ENCODE assay signal across 1 cellular context in genomic region chr3:41705893-41706292, GRCh38.
A peak's percentile ranks its signal among the peaks of the same experiment; 100 is the strongest.
TF ChIP-seq lines count a peak whose summit lies in the region.

No MANE protein-coding gene starts in this region.

TF ChIP-seq in K562, 482 proteins besides CTCF, POLR2A, EP300 and RAD21 (continued from another document):
- TF ChIP-seq MAX (CRISPR knock-in tag; IDR thresholded peaks at IDR 0.05) (no peak), SMAD4 (CRISPR knock-in tag; conservative IDR thresholded peaks at IDR 0.05) (no peak), MYNN (IDR thresholded peaks at IDR 0.05) (peak; percentile 77), MYNN (CRISPR knock-in tag; IDR thresholded peaks at IDR 0.05) (no peak), ARID1B (IDR thresholded peaks at IDR 0.05) (peak; percentile 64; the same call in 1 of the 2 replicates), PHTF2 (CRISPR knock-in tag; IDR thresholded peaks at IDR 0.05) (no peak), PRDM10 (IDR thresholded peaks at IDR 0.05; ENCODE audit: partially characterized antibody) (no peak), TCF3 (CRISPR knock-in tag; IDR thresholded peaks at IDR 0.05) (peak; percentile 14; the same call in 1 of the 2 replicates), PKNOX1 (IDR thresholded peaks at IDR 0.05) (no peak), SMARCA4 (IDR thresholded peaks at IDR 0.05) (peak; percentile 26; the same call in 1 of the 2 replicates), CHAMP1 (IDR thresholded peaks at IDR 0.05) (no peak), ZNF75A (CRISPR knock-in tag; IDR thresholded peaks at IDR 0.05) (no peak), DPF2 (IDR thresholded peaks at IDR 0.05) (peak; percentile 34; the same call in 1 of the 2 replicates), ZNF143 (CRISPR knock-in tag; IDR thresholded peaks at IDR 0.05) (no peak), GTF3C2 (IDR thresholded peaks at IDR 0.05; ENCODE audit: borderline replicate concordance, extremely low read depth, insufficient read length) (no peak), POU5F1 (IDR thresholded peaks at IDR 0.05; ENCODE audit: borderline replicate concordance, low read depth, low read length, partially characterized antibody) (no peak), OTX1 (CRISPR knock-in tag; IDR thresholded peaks at IDR 0.05) (no peak), TEAD4 (IDR thresholded peaks at IDR 0.05; ENCODE audit: low read length) (peak; percentile 47; the same call in 1 of the 2 replicates), TEAD4 (CRISPR knock-in tag; IDR thresholded peaks at IDR 0.05; ENCODE audit: borderline replicate concordance) (no peak), FOXA1 (IDR thresholded peaks at IDR 0.05; ENCODE audit: borderline replicate concordance) (no peak), MLLT1 (IDR thresholded peaks at IDR 0.05) (no peak), HBP1 (CRISPR knock-in tag; IDR thresholded peaks at IDR 0.05) (no peak), CEBPZ (IDR thresholded peaks at IDR 0.05; ENCODE audit: borderline replicate concordance, low read depth, low read length) (no peak), KAT2B (IDR thresholded peaks at IDR 0.05; ENCODE audit: low read depth, low read length) (no peak), NFIC (IDR thresholded peaks at IDR 0.05) (peak; percentile 32; the same call in 1 of the 2 replicates), JUND (IDR thresholded peaks at IDR 0.05; ENCODE audit: borderline replicate concordance, low read depth, low read length) (no peak; the same call in 1 of the 2 replicates), JUND (tag; IDR thresholded peaks at IDR 0.05; ENCODE audit: borderline replicate concordance, low read depth, low read length) (no peak), NUFIP1 (IDR thresholded peaks at IDR 0.05; ENCODE audit: partially characterized antibody) (no peak), SPI1 (IDR thresholded peaks at IDR 0.05; ENCODE audit: borderline replicate concordance, low read depth, low read length) (0 out of 2 replicates have a peak, but pooled peaks have one; percentile 25), ZNF212 (CRISPR knock-in tag; IDR thresholded peaks at IDR 0.05) (no peak), TBP (optimal IDR thresholded peaks at IDR 0.05; ENCODE audit: low read depth, low read length) (peak; percentile 81), UBTF (IDR thresholded peaks at IDR 0.05; ENCODE audit: borderline replicate concordance in 1 of 2, low read depth in 2 of 2, low read length in 2 of 2) (peak; percentile 97; a peak in 3 of 4 replicates), ADNP (tag; IDR thresholded peaks at IDR 0.05) (no peak), CCNT2 (IDR thresholded peaks at IDR 0.05; ENCODE audit: borderline replicate concordance, extremely low read depth, insufficient read length, low read depth, low read length) (no peak), NFIX (CRISPR knock-in tag; IDR thresholded peaks at IDR 0.05; ENCODE audit: low read depth) (no peak), EHMT2 (IDR thresholded peaks at IDR 0.05) (peak; percentile 63), POLR2AphosphoS5 (IDR thresholded peaks at IDR 0.05; ENCODE audit: control insufficient read depth, insufficient read depth, low read depth, low read length) (0 out of 2 replicates have a peak, but pooled peaks have one; percentile 53), HDAC8 (tag; IDR thresholded peaks at IDR 0.05) (no peak), YY1 (IDR thresholded peaks at IDR 0.05; ENCODE audit: borderline replicate concordance in 1 of 3, control insufficient read depth in 1 of 3, extremely low read depth in 1 of 3, insufficient read depth in 3 of 3, insufficient read length in 1 of 3, insufficient replicate concordance in 2 of 3, low read depth in 1 of 3, low read length in 2 of 3) (peak in 2 of 3 experiments; percentile 20 to 59), SMAD3 (CRISPR knock-in tag; conservative IDR thresholded peaks at IDR 0.05) (no peak), RCOR1 (IDR thresholded peaks at IDR 0.05; ENCODE audit: borderline replicate concordance in 1 of 2, low read depth in 2 of 2, low read length in 2 of 2) (peak in 1 of 2 experiments; percentile 37; a peak in 1 of 4 replicates)
